Comparison of ENCODE assay signal across 26 cellular contexts in genomic region chr11:68564261-68564660, GRCh38.
"Had no signal": no experiment of that assay in that cellular context is flagged by ENCODE, and none has a peak within 500 bp of the region (broad histone marks: within the 10 kb centered on the region; RNA-seq: fewer than 3 reads in every experiment).

No MANE protein-coding gene starts in this region.

- H3K4me1 ChIP-seq: neural progenitor cell, pancreas, tibial artery, uterus had no signal

- ATAC-seq: heart right ventricle; natural killer cell treated with Interleukin-12 subunit alpha and Interleukin-12 subunit beta and Interleukin-15 and Interleukin-18, amount 100 ng/mL, for 72 hours; pancreas; sciatic nerve had no signal

- H3K9me3 Mint-ChIP-seq: memory B cell; natural killer cell treated with Interleukin-12 subunit alpha and Interleukin-12 subunit beta and Interleukin-15 and Interleukin-18, amount 100 ng/mL, for 72 hours; neural progenitor cell had no signal

- H3K27me3 ChIP-seq: dorsolateral prefrontal cortex, heart right ventricle, neural progenitor cell, pancreas, spleen, suprapubic skin, tibial artery, upper lobe of left lung, uterus had no signal

- H3K27me3 Mint-ChIP-seq: memory B cell; natural killer cell treated with Interleukin-12 subunit alpha and Interleukin-12 subunit beta and Interleukin-15 and Interleukin-18, amount 100 ng/mL, for 72 hours; progenitor cell of endocrine pancreas had no signal

- H2AFZ ChIP-seq: neural progenitor cell had no signal

- H3K27ac ChIP-seq: dorsolateral prefrontal cortex, heart right ventricle, left ventricle myocardium inferior, lower lobe of right lung, neural progenitor cell, pancreas, spleen, suprapubic skin, tibial artery, upper lobe of left lung, uterus had no signal

- H3K4me3 Mint-ChIP-seq: memory B cell; natural killer cell treated with Interleukin-12 subunit alpha and Interleukin-12 subunit beta and Interleukin-15 and Interleukin-18, amount 100 ng/mL, for 72 hours; neural progenitor cell had no signal

- DNase-seq: cortex of kidney; dorsolateral prefrontal cortex; effector CD8-positive, alpha-beta T cell; foreskin melanocyte; heart right ventricle; hypothalamus; left ventricle myocardium inferior; lower lobe of right lung; midbrain; occipital lobe; pancreas; retina; spleen; stimulated activated CD4-positive, alpha-beta T cell treated with anti-CD3 and anti-CD28 coated beads, Interleukin-15, amount 100 ng/mL, for 24 hours; stimulated activated CD4-positive, alpha-beta T cell treated with anti-CD3 and anti-CD28 coated beads, Interleukin-1b, Interleukin-23, amount 100 ng/mL, for 48 hours; stimulated activated CD4-positive, alpha-beta T cell treated with anti-CD3 and anti-CD28 coated beads, Interleukin-4, amount 100 ng/mL, for 24 hours; stimulated activated naive CD4-positive, alpha-beta T cell; tibial artery; upper lobe of left lung; uterus had no signal

- H3K27ac Mint-ChIP-seq: natural killer cell treated with Interleukin-12 subunit alpha and Interleukin-12 subunit beta and Interleukin-15 and Interleukin-18, amount 100 ng/mL, for 72 hours; neural progenitor cell; progenitor cell of endocrine pancreas had no signal

- H3K4me1 Mint-ChIP-seq: neural progenitor cell had no signal

- H3K4me3 ChIP-seq: dorsolateral prefrontal cortex, heart right ventricle, left ventricle myocardium inferior, lower lobe of right lung, neural progenitor cell, pancreas, spleen, suprapubic skin, tibial artery, upper lobe of left lung, uterus had no signal

- H3K4me2 ChIP-seq: neural progenitor cell had no signal

- H3K36me3 ChIP-seq: uterus had no signal
